In the genomic region with DNA sequence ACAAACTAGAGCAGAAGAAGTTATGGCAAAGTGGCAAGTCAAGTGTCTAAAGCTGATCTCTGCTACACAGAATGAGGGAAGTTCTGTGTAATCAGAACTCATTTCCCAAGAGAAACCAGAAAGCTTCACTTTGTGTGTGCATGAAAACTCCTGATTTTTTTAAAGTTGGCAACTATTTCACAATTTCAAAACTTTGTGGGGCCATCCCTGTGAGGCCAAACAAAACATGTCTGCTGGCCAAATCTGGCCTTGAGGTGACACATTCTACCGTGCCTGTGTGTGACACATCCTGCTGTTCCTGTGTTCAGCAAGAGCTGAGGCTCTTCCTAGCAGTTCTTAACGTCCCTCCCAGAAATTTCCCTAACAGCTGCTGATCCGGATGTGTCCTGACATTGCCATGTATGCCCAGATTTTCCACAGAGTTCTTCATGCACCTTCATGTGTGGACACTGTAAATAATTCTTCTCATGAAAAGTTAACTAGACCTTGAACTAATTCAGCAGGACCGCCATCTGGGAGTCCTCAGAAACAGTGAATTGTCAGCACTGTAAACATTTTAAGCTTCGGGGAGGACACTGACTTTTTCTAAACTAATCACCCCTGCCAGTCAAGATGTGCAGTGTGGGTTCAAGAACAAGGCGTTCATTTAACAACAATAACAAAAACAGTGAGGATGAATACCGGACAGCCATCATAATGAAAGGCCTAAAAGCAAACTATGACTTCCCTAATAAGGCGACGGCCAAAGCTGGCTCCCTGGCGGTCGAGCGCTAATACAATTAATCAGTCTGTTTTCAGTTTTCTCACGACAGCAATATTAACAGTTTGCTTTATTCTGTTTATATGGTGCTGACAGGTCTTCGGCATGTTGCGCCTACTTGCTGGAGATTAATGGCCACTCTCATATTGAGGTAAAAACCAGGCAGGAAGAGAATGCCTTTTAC, we compare ENCODE assay signal across 2 cellular contexts.
TF ChIP-seq lines count a peak whose summit lies in the region.

No MANE protein-coding gene starts in this region.

TF ChIP-seq in IMR-90, 13 proteins besides CTCF, POLR2A, EP300 and RAD21 (continued from another document):
- TF ChIP-seq, protein P1, sequence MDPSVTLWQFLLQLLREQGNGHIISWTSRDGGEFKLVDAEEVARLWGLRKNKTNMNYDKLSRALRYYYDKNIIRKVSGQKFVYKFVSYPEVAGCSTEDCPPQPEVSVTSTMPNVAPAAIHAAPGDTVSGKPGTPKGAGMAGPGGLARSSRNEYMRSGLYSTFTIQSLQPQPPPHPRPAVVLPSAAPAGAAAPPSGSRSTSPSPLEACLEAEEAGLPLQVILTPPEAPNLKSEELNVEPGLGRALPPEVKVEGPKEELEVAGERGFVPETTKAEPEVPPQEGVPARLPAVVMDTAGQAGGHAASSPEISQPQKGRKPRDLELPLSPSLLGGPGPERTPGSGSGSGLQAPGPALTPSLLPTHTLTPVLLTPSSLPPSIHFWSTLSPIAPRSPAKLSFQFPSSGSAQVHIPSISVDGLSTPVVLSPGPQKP (IDR thresholded peaks at IDR 0.05; ENCODE audit: borderline replicate concordance, low read depth, low read length) = no peak
- TF ChIP-seq, protein P2, sequence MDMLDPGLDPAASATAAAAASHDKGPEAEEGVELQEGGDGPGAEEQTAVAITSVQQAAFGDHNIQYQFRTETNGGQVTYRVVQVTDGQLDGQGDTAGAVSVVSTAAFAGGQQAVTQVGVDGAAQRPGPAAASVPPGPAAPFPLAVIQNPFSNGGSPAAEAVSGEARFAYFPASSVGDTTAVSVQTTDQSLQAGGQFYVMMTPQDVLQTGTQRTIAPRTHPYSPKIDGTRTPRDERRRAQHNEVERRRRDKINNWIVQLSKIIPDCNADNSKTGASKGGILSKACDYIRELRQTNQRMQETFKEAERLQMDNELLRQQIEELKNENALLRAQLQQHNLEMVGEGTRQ (IDR thresholded peaks at IDR 0.05; ENCODE audit: low read depth, low read length) = no peak
- TF ChIP-seq CEBPB (IDR thresholded peaks at IDR 0.05; ENCODE audit: low read depth, low read length) (peak; percentile 94), NFE2L2 (IDR thresholded peaks at IDR 0.05; ENCODE audit: low read depth, low read length) (no peak), MAZ (IDR thresholded peaks at IDR 0.05; ENCODE audit: borderline replicate concordance, low read depth, low read length) (no peak), MXI1 (IDR thresholded peaks at IDR 0.05; ENCODE audit: borderline replicate concordance, low read depth, low read length) (0 out of 2 replicates have a peak, but pooled peaks have one; percentile 29), SMC3 (IDR thresholded peaks at IDR 0.05; ENCODE audit: low read depth, low read length) (no peak), MAFK (IDR thresholded peaks at IDR 0.05; ENCODE audit: low read depth, low read length) (no peak)

TF ChIP-seq in SK-N-SH, 30 proteins besides CTCF, POLR2A, EP300 and RAD21 (continued from another document):
- TF ChIP-seq IRF3 (IDR thresholded peaks at IDR 0.05; ENCODE audit: low read depth, low read length) (no peak), USF1 (IDR thresholded peaks at IDR 0.05; ENCODE audit: borderline replicate concordance, low read depth) (no peak), RCOR1 (IDR thresholded peaks at IDR 0.05; ENCODE audit: low read length) (no peak), RXRA (IDR thresholded peaks at IDR 0.05; ENCODE audit: borderline replicate concordance, low read depth) (no peak), FOSL2 (IDR thresholded peaks at IDR 0.05; ENCODE audit: borderline replicate concordance, low read depth) (no peak), NFIC (IDR thresholded peaks at IDR 0.05; ENCODE audit: borderline replicate concordance) (no peak), MAX (IDR thresholded peaks at IDR 0.05; ENCODE audit: low read depth) (no peak), GATA2 (CRISPR knock-in tag; IDR thresholded peaks at IDR 0.05) (no peak), GABPA (IDR thresholded peaks at IDR 0.05; ENCODE audit: low read depth) (no peak), ELF1 (IDR thresholded peaks at IDR 0.05) (no peak), MEF2A (IDR thresholded peaks at IDR 0.05; ENCODE audit: borderline replicate concordance, low read depth) (no peak), TAF1 (IDR thresholded peaks at IDR 0.05; ENCODE audit: borderline replicate concordance, low read depth, low read length) (no peak), NRF1 (IDR thresholded peaks at IDR 0.05; ENCODE audit: low read depth, low read length) (no peak), EZH2phosphoT487 (IDR thresholded peaks at IDR 0.05; ENCODE audit: borderline replicate concordance, low read depth) (no peak)
- TF ChIP-seq, protein P3, sequence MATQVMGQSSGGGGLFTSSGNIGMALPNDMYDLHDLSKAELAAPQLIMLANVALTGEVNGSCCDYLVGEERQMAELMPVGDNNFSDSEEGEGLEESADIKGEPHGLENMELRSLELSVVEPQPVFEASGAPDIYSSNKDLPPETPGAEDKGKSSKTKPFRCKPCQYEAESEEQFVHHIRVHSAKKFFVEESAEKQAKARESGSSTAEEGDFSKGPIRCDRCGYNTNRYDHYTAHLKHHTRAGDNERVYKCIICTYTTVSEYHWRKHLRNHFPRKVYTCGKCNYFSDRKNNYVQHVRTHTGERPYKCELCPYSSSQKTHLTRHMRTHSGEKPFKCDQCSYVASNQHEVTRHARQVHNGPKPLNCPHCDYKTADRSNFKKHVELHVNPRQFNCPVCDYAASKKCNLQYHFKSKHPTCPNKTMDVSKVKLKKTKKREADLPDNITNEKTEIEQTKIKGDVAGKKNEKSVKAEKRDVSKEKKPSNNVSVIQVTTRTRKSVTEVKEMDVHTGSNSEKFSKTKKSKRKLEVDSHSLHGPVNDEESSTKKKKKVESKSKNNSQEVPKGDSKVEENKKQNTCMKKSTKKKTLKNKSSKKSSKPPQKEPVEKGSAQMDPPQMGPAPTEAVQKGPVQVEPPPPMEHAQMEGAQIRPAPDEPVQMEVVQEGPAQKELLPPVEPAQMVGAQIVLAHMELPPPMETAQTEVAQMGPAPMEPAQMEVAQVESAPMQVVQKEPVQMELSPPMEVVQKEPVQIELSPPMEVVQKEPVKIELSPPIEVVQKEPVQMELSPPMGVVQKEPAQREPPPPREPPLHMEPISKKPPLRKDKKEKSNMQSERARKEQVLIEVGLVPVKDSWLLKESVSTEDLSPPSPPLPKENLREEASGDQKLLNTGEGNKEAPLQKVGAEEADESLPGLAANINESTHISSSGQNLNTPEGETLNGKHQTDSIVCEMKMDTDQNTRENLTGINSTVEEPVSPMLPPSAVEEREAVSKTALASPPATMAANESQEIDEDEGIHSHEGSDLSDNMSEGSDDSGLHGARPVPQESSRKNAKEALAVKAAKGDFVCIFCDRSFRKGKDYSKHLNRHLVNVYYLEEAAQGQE (IDR thresholded peaks at IDR 0.05; ENCODE audit: low read depth, low read length) = no peak
